ENCODE assay signal across 3 cellular contexts in genomic region chr12:69231479-69231878, GRCh38.
A peak's percentile ranks its signal among the peaks of the same experiment; 100 is the strongest.
TF ChIP-seq lines count a peak whose summit lies in the region.

No MANE protein-coding gene starts in this region.

TF ChIP-seq in HepG2, 621 proteins besides CTCF, POLR2A, EP300 and RAD21:
- TF ChIP-seq PHF8 (CRISPR knock-in tag; IDR thresholded peaks at IDR 0.05) (no peak), PRDM4 (CRISPR knock-in tag; IDR thresholded peaks at IDR 0.05; ENCODE audit: borderline replicate concordance) (no peak), ZNF841 (CRISPR knock-in tag; IDR thresholded peaks at IDR 0.05; ENCODE audit: borderline replicate concordance) (peak; percentile 99), ZNF275 (CRISPR knock-in tag; IDR thresholded peaks at IDR 0.05; ENCODE audit: borderline replicate concordance) (no peak)
TF ChIP-seq in HepG2: peak in this region for 1.

TF ChIP-seq in HEK293, 187 proteins besides CTCF, POLR2A, EP300 and RAD21:
- no peak for TF ChIP-seq ZNF596 (tag by site-specific recombination; IDR thresholded peaks at IDR 0.05)
- TF ChIP-seq SETDB1 (IDR thresholded peaks at IDR 0.05; ENCODE audit: insufficient read length, low read length): peak; percentile 48

TF ChIP-seq in HEK293T, 16 proteins besides CTCF, POLR2A, EP300 and RAD21 (continued from another document):
- TF ChIP-seq NFRKB (IDR thresholded peaks at IDR 0.05) (no peak), FOXM1 (IDR thresholded peaks at IDR 0.05; ENCODE audit: borderline replicate concordance) (no peak), SP1 (IDR thresholded peaks at IDR 0.05) (no peak), ELF4 (IDR thresholded peaks at IDR 0.05) (no peak), BHLHE40 (IDR thresholded peaks at IDR 0.05; ENCODE audit: borderline replicate concordance) (no peak), TARDBP (IDR thresholded peaks at IDR 0.05) (no peak), SUZ12 (IDR thresholded peaks at IDR 0.05) (no peak), CTBP1 (IDR thresholded peaks at IDR 0.05; ENCODE audit: borderline replicate concordance) (no peak), LEF1 (IDR thresholded peaks at IDR 0.05; ENCODE audit: borderline replicate concordance) (no peak)
